Comparison of ENCODE assay signal across 10 cellular contexts in genomic region chr14:92657457-92658142, GRCh38.
DNase-seq lines count a peak whose midpoint lies in the region; ATAC-seq, FAIRE-seq and TF ChIP-seq lines count a peak whose summit lies in the region.
"Had no signal": no experiment of that assay in that cellular context is flagged by ENCODE, and none has a peak within 500 bp of the region (broad histone marks: within the 10 kb centered on the region; RNA-seq: fewer than 3 reads in every experiment).

No MANE protein-coding gene starts in this region.

- no peak overlapping the region for H3K4ac ChIP-seq in H1 (replicated peaks; ENCODE audit: insufficient read length, low read depth, low read length)
- no peak overlapping the region for H3K4ac ChIP-seq in neuronal stem cell (ENCODE audit: low read length)

- peaks cover 59% of the 10 kb centered on the region for H3K36me3 Mint-ChIP-seq in activated CD8-positive, alpha-beta memory T cell treated with anti-CD3 and anti-CD28 coated beads, Interleukin-2, amount 10 ng/mL, durations not matched to agents 7 days and 5 days

- no peak overlapping the region for H3K23ac ChIP-seq in H1 (ENCODE audit: insufficient read length)
- H3K23ac ChIP-seq in neuronal stem cell (ENCODE audit: low read depth, low read length, poor library complexity): no peak overlapping the region

- CTCF ChIA-PET in HepG2 (lab: Yijun Ruan, JAX; ENCODE audit: low intra/inter-chr PET ratio, low total read pairs): no interaction called here
- CTCF ChIA-PET in H1 (lab: Charles Lee; ENCODE audit: partially characterized antibody): interaction anchor here (0.7 to 1.3 kb wide), 4 partner anchors 9 to 539 kb away, joined by 3 to 4 read pairs (median 4); no protein-coding TSS in a partner anchor
- CTCF ChIA-PET in activated CD8-positive, alpha-beta memory T cell treated with anti-CD3 and anti-CD28 coated beads, Interleukin-2, amount 10 ng/mL, durations not matched to agents 7 days and 5 days (lab: Charles Lee): interaction anchor here (0.6 kb wide), 1 partner anchor 99 kb away, joined by 3 read pairs; no protein-coding TSS in a partner anchor

- H3K18ac ChIP-seq in H1 (ENCODE audit: extremely low read depth, low read length) (peak overlapping the region; percentile 48), neuronal stem cell (ENCODE audit: low read length) (peak overlapping the region; percentile 54)

- H2AFZ ChIP-seq in HepG2 (ENCODE audit: low read length) (no peak overlapping the region), H1 (ENCODE audit: low read length) (no peak overlapping the region; the same call in 1 of the 2 replicates), neuronal stem cell (ENCODE audit: low read length) (no peak overlapping the region)

- H3K27me3 Mint-ChIP-seq in activated CD8-positive, alpha-beta memory T cell treated with anti-CD3 and anti-CD28 coated beads, Interleukin-2, amount 10 ng/mL, durations not matched to agents 7 days and 5 days: no peaks in the 10 kb centered on the region

- no peak overlapping the region for H3K27ac Mint-ChIP-seq in activated CD8-positive, alpha-beta memory T cell treated with anti-CD3 and anti-CD28 coated beads, Interleukin-2, amount 10 ng/mL, durations not matched to agents 7 days and 5 days

- H2BK5ac ChIP-seq in H1 (ENCODE audit: low read depth, low read length) (no peak overlapping the region), neuronal stem cell (ENCODE audit: low read length) (no peak overlapping the region)

- no peaks in the 10 kb centered on the region for H3K23me2 ChIP-seq in H1 (ENCODE audit: low read depth, low read length)

- H4K8ac ChIP-seq in H1 (ENCODE audit: extremely low read depth, insufficient read depth, low read length) (no peak overlapping the region), neuronal stem cell (ENCODE audit: low read depth, low read length) (no peak overlapping the region)

- H3K4me3 Mint-ChIP-seq in activated CD8-positive, alpha-beta memory T cell treated with anti-CD3 and anti-CD28 coated beads, Interleukin-2, amount 10 ng/mL, durations not matched to agents 7 days and 5 days: no peak overlapping the region

- H3K79me2 ChIP-seq in HepG2 (ENCODE audit: insufficient read depth, low read length) (no peaks in the 10 kb centered on the region), H1 (ENCODE audit: control insufficient read depth in 1 of 2, insufficient read depth in 2 of 2, low read length in 2 of 2) (no peaks in the 10 kb centered on the region)

- intact Hi-C loops in HepG2 (cut with micrococcal nuclease; ENCODE audit: unreplicated experiment): no loop called here

- no peak overlapping the region for H3K56ac ChIP-seq in H1 (replicated peaks; ENCODE audit: insufficient read length, low read depth, low read length)

- H3K14ac ChIP-seq in H1 (ENCODE audit: insufficient read length): no peak overlapping the region
- no peak overlapping the region for H3K14ac ChIP-seq in neuronal stem cell (ENCODE audit: low read length)

- TF ChIP-seq RAD21 in liver (IDR thresholded peaks at IDR 0.05) (no peak), HepG2 (CRISPR knock-in tag; IDR thresholded peaks at IDR 0.05) (no peak), H1 (IDR thresholded peaks at IDR 0.05 in 1 of 2, conservative IDR thresholded peaks at IDR 0.05 in 1 of 2; ENCODE audit: low read depth in 2 of 2, low read length in 2 of 2) (no peak)

- TF ChIP-seq POLR2A in HepG2 (IDR thresholded peaks at IDR 0.05; ENCODE audit: insufficient read depth in 1 of 2, low read depth in 2 of 2, low read length in 2 of 2) (no peak), H1 (IDR thresholded peaks at IDR 0.05; ENCODE audit: control extremely low read depth in 1 of 2, low read depth in 2 of 2, low read length in 2 of 2) (no peak), GM12891 (IDR thresholded peaks at IDR 0.05; ENCODE audit: low read depth, low read length) (no peak)

- TF ChIP-seq EP300 in HepG2 (IDR thresholded peaks at IDR 0.05; ENCODE audit: low read depth in 2 of 2, low read length in 2 of 2): no peak
- TF ChIP-seq EP300 in HepG2 (CRISPR knock-in tag; IDR thresholded peaks at IDR 0.05; ENCODE audit: borderline replicate concordance): no peak
- no peak for TF ChIP-seq EP300 in H1 (IDR thresholded peaks at IDR 0.05; ENCODE audit: borderline replicate concordance in 1 of 2, low read depth in 2 of 2, low read length in 2 of 2)

- ATAC-seq in HepG2: no peak
- ATAC-seq in activated CD8-positive, alpha-beta memory T cell treated with anti-CD3 and anti-CD28 coated beads, Interleukin-2, amount 10 ng/mL, durations not matched to agents 7 days and 5 days: no peak
- no peak for ATAC-seq in GM21390 (IDR thresholded peaks at IDR 0.05; ENCODE audit: unreplicated experiment)

- DNase-seq in HepG2 (ENCODE audit: low spot score): no peak
- DNase-seq in H1 (ENCODE audit: low read depth in 1 of 2, low spot score in 2 of 2): no peak
- DNase-seq in neuronal stem cell (ENCODE audit: low spot score): no peak
- no peak for DNase-seq in activated CD8-positive, alpha-beta memory T cell treated with anti-CD3 and anti-CD28 coated beads, Interleukin-2, amount 10 ng/mL, durations not matched to agents 7 days and 5 days
- DNase-seq in NCI-H2029 treated with DMSO at 0.1 percent for 48 hours (lab: John Stamatoyannopoulos, UW): no peak
- DNase-seq in GM12891 (ENCODE audit: insufficient read length, low spot score): no peak
- DNase-seq: NCI-H82; stimulated activated CD4-positive, alpha-beta T cell treated with anti-CD3 and anti-CD28 coated beads, Interleukin-2, amount 100 ng/mL, for 48 hours had no signal

- H3K4me1 ChIP-seq in liver (ENCODE audit: control insufficient read depth in 4 of 4, insufficient read depth in 4 of 4, low read length in 3 of 4) (peaks cover 0 to 3% (median 0%) of the 10 kb centered on the region in 4 donors), HepG2 (ENCODE audit: insufficient read depth, low read length) (no peaks in the 10 kb centered on the region), H1 (replicated peaks in 1 of 4; ENCODE audit: control insufficient read depth in 3 of 4, insufficient read depth in 4 of 4, low read length in 3 of 4) (peaks cover 0 to 5% (median 2%) of the 10 kb centered on the region in 4 experiments; a peak in 2 of 7 replicates), neuronal stem cell (ENCODE audit: control insufficient read depth in 2 of 2, insufficient read depth in 1 of 2, low read depth in 1 of 2, low read length in 2 of 2) (no peaks in the 10 kb centered on the region)

- no peak for TF ChIP-seq CTCF in liver (IDR thresholded peaks at IDR 0.05; ENCODE audit: low read depth, low read length, missing input control)
- no peak for TF ChIP-seq CTCF in HepG2 (CRISPR knock-in tag; IDR thresholded peaks at IDR 0.05)
- no peak for TF ChIP-seq CTCF in H1 (IDR thresholded peaks at IDR 0.05; ENCODE audit: control extremely low read depth in 1 of 3, insufficient read depth in 1 of 3, low read depth in 1 of 3, low read length in 3 of 3)

- H2BK12ac ChIP-seq in H1 (ENCODE audit: low read depth, low read length) (peak overlapping the region; percentile 14; the same call in 1 of the 2 replicates), neuronal stem cell (ENCODE audit: low read length) (no peak overlapping the region)

- H3K27me3 ChIP-seq in liver (ENCODE audit: control insufficient read depth in 4 of 4, insufficient read depth in 4 of 4, low read length in 3 of 4) (no peaks in the 10 kb centered on the region), HepG2 (ENCODE audit: control insufficient read depth in 1 of 2, insufficient read depth in 2 of 2, low read length in 2 of 2) (no peaks in the 10 kb centered on the region), H1 (replicated peaks in 1 of 4; ENCODE audit: control insufficient read depth in 3 of 4, extremely low read depth in 1 of 4, insufficient read depth in 3 of 4, low read length in 3 of 4) (no peaks in the 10 kb centered on the region), neuronal stem cell (ENCODE audit: control insufficient read depth in 3 of 3, insufficient read depth in 3 of 3, low read depth in 1 of 3, low read length in 3 of 3) (peaks cover 0 to 1% (median 0%) of the 10 kb centered on the region in 3 experiments)

- H4K91ac ChIP-seq in H1 (replicated peaks; ENCODE audit: insufficient read length, low read length) (no peak overlapping the region), neuronal stem cell (ENCODE audit: low read depth, low read length, poor library complexity) (no peak overlapping the region)

- H3K4me3 ChIP-seq in liver (ENCODE audit: low read depth in 1 of 3, low read length in 3 of 3) (no peak overlapping the region), HepG2 (replicated peaks in 1 of 3; ENCODE audit: insufficient read depth in 1 of 3, low read depth in 2 of 3, low read length in 3 of 3) (no peak overlapping the region), H1 (ENCODE audit: extremely low read depth in 1 of 4, insufficient read depth in 2 of 4, low read depth in 3 of 4, low read length in 4 of 4) (no peak overlapping the region), neuronal stem cell (ENCODE audit: low read length in 2 of 2) (no peak overlapping the region)

- in situ Hi-C loops in HepG2 (cut with HindIII; ENCODE audit: extremely low pct_ligation_motif_present, low pct_unique_long_range_greater_than_20kb): no loop called here

- H3K9me3 ChIP-seq in liver (ENCODE audit: control insufficient read depth in 4 of 4, low read length in 3 of 4): no peaks in the 10 kb centered on the region
- H3K9me3 ChIP-seq in HepG2 (ENCODE audit: low read length): no peaks in the 10 kb centered on the region
- no peaks in the 10 kb centered on the region for H3K9me3 ChIP-seq in H1 (ENCODE audit: insufficient read depth in 2 of 2, low read depth in 1 of 2, low read length in 1 of 2)
- H3K9me3 ChIP-seq in neuronal stem cell (replicated peaks in 1 of 2; ENCODE audit: control insufficient read depth in 2 of 2, insufficient read depth in 1 of 2, low read depth in 1 of 2, low read length in 2 of 2): peaks cover 0 to 2% of the 10 kb centered on the region in 2 donors

- H4K5ac ChIP-seq in H1 (ENCODE audit: insufficient read length, low read depth, low read length): no peak overlapping the region

- no peak overlapping the region for H3K9ac ChIP-seq in liver (ENCODE audit: low read depth in 1 of 2, low read length in 2 of 2)
- H3K9ac ChIP-seq in HepG2 (ENCODE audit: insufficient read depth, low read depth, low read length): no peak overlapping the region
- no peak overlapping the region for H3K9ac ChIP-seq in H1 (replicated peaks in 1 of 4; ENCODE audit: extremely low read depth in 1 of 4, low read depth in 3 of 4, low read length in 3 of 4)
- no peak overlapping the region for H3K9ac ChIP-seq in neuronal stem cell (ENCODE audit: low read depth, low read length, poor library complexity)

- no peaks in the 10 kb centered on the region for H3K9me3 Mint-ChIP-seq in activated CD8-positive, alpha-beta memory T cell treated with anti-CD3 and anti-CD28 coated beads, Interleukin-2, amount 10 ng/mL, durations not matched to agents 7 days and 5 days (ENCODE audit: low read depth)

- H3K79me1 ChIP-seq in H1 (ENCODE audit: low read depth, low read length) (no peaks in the 10 kb centered on the region), neuronal stem cell (ENCODE audit: low read depth, low read length) (peaks cover 2% of the 10 kb centered on the region)

- POLR2A ChIA-PET in HepG2 (lab: Yijun Ruan, JAX) (no interaction called here), H1 (lab: Charles Lee; ENCODE audit: partially characterized antibody) (no interaction called here)

- peaks cover 0 to 59% (median 8%) of the 10 kb centered on the region in 4 donors for H3K36me3 ChIP-seq in liver (ENCODE audit: control insufficient read depth in 4 of 4, insufficient read depth in 3 of 4, low read depth in 1 of 4, low read length in 3 of 4)
- peaks cover 2 to 7% of the 10 kb centered on the region in 2 experiments; a peak in 1 of 5 replicates for H3K36me3 ChIP-seq in HepG2 (replicated peaks in 1 of 2; ENCODE audit: control insufficient read depth in 1 of 2, insufficient read depth in 2 of 2, low read length in 2 of 2)
- no peaks in the 10 kb centered on the region for H3K36me3 ChIP-seq in H1 (ENCODE audit: control insufficient read depth in 2 of 4, insufficient read depth in 4 of 4, low read length in 3 of 4)
- H3K36me3 ChIP-seq in neuronal stem cell (replicated peaks in 1 of 2; ENCODE audit: control insufficient read depth in 2 of 2, insufficient read depth in 2 of 2, low read length in 2 of 2): peaks cover 0 to 18% of the 10 kb centered on the region in 2 donors

- H2BK20ac ChIP-seq in H1 (ENCODE audit: low read length): no peak overlapping the region

- no peak overlapping the region for H2BK120ac ChIP-seq in H1 (replicated peaks; ENCODE audit: low read depth, low read length)
- no peak overlapping the region for H2BK120ac ChIP-seq in neuronal stem cell (ENCODE audit: low read depth, low read length)

- H3K4me2 ChIP-seq in HepG2 (ENCODE audit: low read depth, low read length): no peak overlapping the region
- no peak overlapping the region for H3K4me2 ChIP-seq in H1 (ENCODE audit: insufficient read depth in 1 of 2, low read depth in 2 of 2, low read length in 2 of 2)
- no peak overlapping the region for H3K4me2 ChIP-seq in neuronal stem cell (ENCODE audit: insufficient read depth, low read length, poor library complexity, severe bottlenecking)

- FAIRE-seq in HepG2 (lab: Jason Lieb, UNC): no peak
- FAIRE-seq in H1 (lab: Jason Lieb, UNC): peak; percentile 32
- no peak for FAIRE-seq in GM12891 (lab: Jason Lieb, UNC)

- H2BK15ac ChIP-seq in H1 (ENCODE audit: low read length) (no peak overlapping the region), neuronal stem cell (ENCODE audit: low read length) (no peak overlapping the region)

- H4K20me1 ChIP-seq in HepG2 (ENCODE audit: insufficient read depth, low read length) (no peaks in the 10 kb centered on the region), H1 (replicated peaks in 1 of 2; ENCODE audit: control insufficient read depth in 1 of 2, insufficient read depth in 2 of 2, low read length in 2 of 2) (no peaks in the 10 kb centered on the region)

- H2AK5ac ChIP-seq in H1 (ENCODE audit: low read depth, low read length): no peak overlapping the region
- peak overlapping the region; percentile 32 for H2AK5ac ChIP-seq in neuronal stem cell (ENCODE audit: low read depth, low read length)

- BruUV-seq in HepG2 (replicated peaks; lab: Mats Ljungman, UMichigan): no TSS peak

- H3K4me1 Mint-ChIP-seq in activated CD8-positive, alpha-beta memory T cell treated with anti-CD3 and anti-CD28 coated beads, Interleukin-2, amount 10 ng/mL, durations not matched to agents 7 days and 5 days: peaks cover 35% of the 10 kb centered on the region

- 76% methylated on average over 13 of the region's 13 CpGs for WGBS in liver
- WGBS in HepG2 (ENCODE audit: low lambda C conversion rate): 94% methylated on average over 10 of the region's 13 CpGs
- WGBS in H1 (ENCODE audit: extremely low coverage in 1 of 2, insufficient coverage in 1 of 2, insufficient read length in 1 of 2, insufficient replicate concordance in 2 of 2, low coverage in 1 of 2, low lambda C conversion rate in 2 of 2, missing lambda C conversion rate in 1 of 2), 2 experiments: 84% methylated on average over 10 of the region's 13 CpGs; no CpG with 5 or more reads in 1 of the 2 experiments
- no CpG with 5 or more reads among the region's 13 CpGs for WGBS in neuronal stem cell (ENCODE audit: extremely low coverage in 2 of 2, insufficient read length in 2 of 2, insufficient replicate concordance in 1 of 2), 2 donors

- peak overlapping the region in 1 of 2 donors; percentile 48 for H3K27ac ChIP-seq in liver (ENCODE audit: low read depth in 1 of 2, low read length in 2 of 2)
- H3K27ac ChIP-seq in HepG2 (ENCODE audit: extremely low read length, insufficient read depth, low read length): no peak overlapping the region
- no peak overlapping the region for H3K27ac ChIP-seq in H1 (ENCODE audit: low read depth, low read length)
- H3K27ac ChIP-seq in neuronal stem cell (replicated peaks; ENCODE audit: low read length): no peak overlapping the region
